1 cellular context compared by ENCODE assay signal in the genomic region with DNA sequence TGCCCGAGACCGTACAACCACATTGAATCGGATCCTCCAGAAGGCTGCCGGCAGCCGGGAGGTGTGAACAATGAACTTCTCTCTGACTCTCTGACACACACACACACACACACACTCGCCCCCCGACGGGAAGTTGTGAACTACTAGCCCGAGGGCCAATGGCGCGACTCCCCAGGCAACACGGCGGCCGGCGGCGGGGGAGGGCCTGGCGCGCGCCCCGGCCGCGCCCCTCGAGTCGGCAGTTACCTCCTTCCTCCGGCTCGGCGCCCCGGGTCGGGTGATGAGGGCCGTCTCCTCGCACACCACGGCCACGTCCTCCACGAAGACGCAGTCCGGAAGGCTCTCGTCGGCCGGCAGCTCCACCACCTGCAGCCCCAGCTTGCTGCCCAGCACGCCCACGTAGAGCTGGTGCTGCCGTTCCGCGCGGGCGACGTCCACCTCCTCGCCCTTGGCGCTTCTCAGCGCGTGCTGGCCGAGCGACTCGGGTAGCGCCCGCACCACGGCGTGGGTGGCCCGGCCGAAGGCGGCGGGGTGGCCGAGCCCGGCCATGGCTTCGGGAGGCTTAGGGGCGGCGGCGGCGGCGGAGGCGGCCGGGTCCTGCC.
TF ChIP-seq lines count a peak whose summit lies in the region.

No MANE protein-coding gene starts in this region.

TF ChIP-seq in HEK293, 187 proteins besides CTCF, POLR2A, EP300 and RAD21 (continued from another document):
- TF ChIP-seq WT1 (tag by site-specific recombination; IDR thresholded peaks at IDR 0.05): no peak
- no peak for TF ChIP-seq ZBTB17 (tag by site-specific recombination; IDR thresholded peaks at IDR 0.05)
- TF ChIP-seq ZNF391 (tag by site-specific recombination; IDR thresholded peaks at IDR 0.05; ENCODE audit: borderline replicate concordance, low read depth): no peak
- no peak for TF ChIP-seq ZNF366 (tag by site-specific recombination; conservative IDR thresholded peaks at IDR 0.05)
- TF ChIP-seq ZNF292 (tag by site-specific recombination; IDR thresholded peaks at IDR 0.05; ENCODE audit: borderline replicate concordance, low read depth): no peak
- TF ChIP-seq SP2 (tag by site-specific recombination; IDR thresholded peaks at IDR 0.05): no peak
- TF ChIP-seq RBAK (tag by site-specific recombination; IDR thresholded peaks at IDR 0.05): no peak
- no peak for TF ChIP-seq ZNF791 (tag by site-specific recombination; IDR thresholded peaks at IDR 0.05)
- TF ChIP-seq ZNF571 (tag by site-specific recombination; IDR thresholded peaks at IDR 0.05): no peak
- peak; percentile 86 for TF ChIP-seq EGR2 (tag by site-specific recombination; IDR thresholded peaks at IDR 0.05; ENCODE audit: low read depth)
- TF ChIP-seq, protein P1, sequence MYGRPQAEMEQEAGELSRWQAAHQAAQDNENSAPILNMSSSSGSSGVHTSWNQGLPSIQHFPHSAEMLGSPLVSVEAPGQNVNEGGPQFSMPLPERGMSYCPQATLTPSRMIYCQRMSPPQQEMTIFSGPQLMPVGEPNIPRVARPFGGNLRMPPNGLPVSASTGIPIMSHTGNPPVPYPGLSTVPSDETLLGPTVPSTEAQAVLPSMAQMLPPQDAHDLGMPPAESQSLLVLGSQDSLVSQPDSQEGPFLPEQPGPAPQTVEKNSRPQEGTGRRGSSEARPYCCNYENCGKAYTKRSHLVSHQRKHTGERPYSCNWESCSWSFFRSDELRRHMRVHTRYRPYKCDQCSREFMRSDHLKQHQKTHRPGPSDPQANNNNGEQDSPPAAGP (tag by site-specific recombination; IDR thresholded peaks at IDR 0.05): no peak
- TF ChIP-seq, protein P2, sequence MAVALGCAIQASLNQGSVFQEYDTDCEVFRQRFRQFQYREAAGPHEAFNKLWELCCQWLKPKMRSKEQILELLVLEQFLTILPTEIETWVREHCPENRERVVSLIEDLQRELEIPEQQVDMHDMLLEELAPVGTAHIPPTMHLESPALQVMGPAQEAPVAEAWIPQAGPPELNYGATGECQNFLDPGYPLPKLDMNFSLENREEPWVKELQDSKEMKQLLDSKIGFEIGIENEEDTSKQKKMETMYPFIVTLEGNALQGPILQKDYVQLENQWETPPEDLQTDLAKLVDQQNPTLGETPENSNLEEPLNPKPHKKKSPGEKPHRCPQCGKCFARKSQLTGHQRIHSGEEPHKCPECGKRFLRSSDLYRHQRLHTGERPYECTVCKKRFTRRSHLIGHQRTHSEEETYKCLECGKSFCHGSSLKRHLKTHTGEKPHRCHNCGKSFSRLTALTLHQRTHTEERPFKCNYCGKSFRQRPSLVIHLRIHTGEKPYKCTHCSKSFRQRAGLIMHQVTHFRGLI (tag by site-specific recombination; IDR thresholded peaks at IDR 0.05): no peak; the same call in none of the 2 replicates
- peak; percentile 54 for TF ChIP-seq ZIC2 (tag by site-specific recombination; IDR thresholded peaks at IDR 0.05)
- TF ChIP-seq, protein P3, sequence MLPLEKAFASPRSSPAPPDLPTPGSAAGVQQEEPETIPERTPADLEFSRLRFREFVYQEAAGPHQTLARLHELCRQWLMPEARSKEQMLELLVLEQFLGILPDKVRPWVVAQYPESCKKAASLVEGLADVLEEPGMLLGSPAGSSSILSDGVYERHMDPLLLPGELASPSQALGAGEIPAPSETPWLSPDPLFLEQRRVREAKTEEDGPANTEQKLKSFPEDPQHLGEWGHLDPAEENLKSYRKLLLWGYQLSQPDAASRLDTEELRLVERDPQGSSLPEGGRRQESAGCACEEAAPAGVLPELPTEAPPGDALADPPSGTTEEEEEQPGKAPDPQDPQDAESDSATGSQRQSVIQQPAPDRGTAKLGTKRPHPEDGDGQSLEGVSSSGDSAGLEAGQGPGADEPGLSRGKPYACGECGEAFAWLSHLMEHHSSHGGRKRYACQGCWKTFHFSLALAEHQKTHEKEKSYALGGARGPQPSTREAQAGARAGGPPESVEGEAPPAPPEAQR (tag by site-specific recombination; IDR thresholded peaks at IDR 0.05): no peak
- TF ChIP-seq ZNF423 (tag by site-specific recombination; IDR thresholded peaks at IDR 0.05): no peak
- TF ChIP-seq TCF7L2 (IDR thresholded peaks at IDR 0.05; ENCODE audit: borderline replicate concordance, low read depth, low read length): no peak
- no peak for TF ChIP-seq ZNF707 (tag by site-specific recombination; IDR thresholded peaks at IDR 0.05)
- peak; percentile 41; the same call in 1 of the 2 replicates for TF ChIP-seq ZNF777 (tag by site-specific recombination; IDR thresholded peaks at IDR 0.05; ENCODE audit: borderline replicate concordance)
- TF ChIP-seq ZNF658 (tag by site-specific recombination; IDR thresholded peaks at IDR 0.05): no peak
- TF ChIP-seq, protein P4, sequence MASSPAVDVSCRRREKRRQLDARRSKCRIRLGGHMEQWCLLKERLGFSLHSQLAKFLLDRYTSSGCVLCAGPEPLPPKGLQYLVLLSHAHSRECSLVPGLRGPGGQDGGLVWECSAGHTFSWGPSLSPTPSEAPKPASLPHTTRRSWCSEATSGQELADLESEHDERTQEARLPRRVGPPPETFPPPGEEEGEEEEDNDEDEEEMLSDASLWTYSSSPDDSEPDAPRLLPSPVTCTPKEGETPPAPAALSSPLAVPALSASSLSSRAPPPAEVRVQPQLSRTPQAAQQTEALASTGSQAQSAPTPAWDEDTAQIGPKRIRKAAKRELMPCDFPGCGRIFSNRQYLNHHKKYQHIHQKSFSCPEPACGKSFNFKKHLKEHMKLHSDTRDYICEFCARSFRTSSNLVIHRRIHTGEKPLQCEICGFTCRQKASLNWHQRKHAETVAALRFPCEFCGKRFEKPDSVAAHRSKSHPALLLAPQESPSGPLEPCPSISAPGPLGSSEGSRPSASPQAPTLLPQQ (tag by site-specific recombination; IDR thresholded peaks at IDR 0.05): peak; percentile 18; the same call in 1 of the 2 replicates
- no peak for TF ChIP-seq ZNF140 (tag by site-specific recombination; IDR thresholded peaks at IDR 0.05)
- TF ChIP-seq, protein P5, sequence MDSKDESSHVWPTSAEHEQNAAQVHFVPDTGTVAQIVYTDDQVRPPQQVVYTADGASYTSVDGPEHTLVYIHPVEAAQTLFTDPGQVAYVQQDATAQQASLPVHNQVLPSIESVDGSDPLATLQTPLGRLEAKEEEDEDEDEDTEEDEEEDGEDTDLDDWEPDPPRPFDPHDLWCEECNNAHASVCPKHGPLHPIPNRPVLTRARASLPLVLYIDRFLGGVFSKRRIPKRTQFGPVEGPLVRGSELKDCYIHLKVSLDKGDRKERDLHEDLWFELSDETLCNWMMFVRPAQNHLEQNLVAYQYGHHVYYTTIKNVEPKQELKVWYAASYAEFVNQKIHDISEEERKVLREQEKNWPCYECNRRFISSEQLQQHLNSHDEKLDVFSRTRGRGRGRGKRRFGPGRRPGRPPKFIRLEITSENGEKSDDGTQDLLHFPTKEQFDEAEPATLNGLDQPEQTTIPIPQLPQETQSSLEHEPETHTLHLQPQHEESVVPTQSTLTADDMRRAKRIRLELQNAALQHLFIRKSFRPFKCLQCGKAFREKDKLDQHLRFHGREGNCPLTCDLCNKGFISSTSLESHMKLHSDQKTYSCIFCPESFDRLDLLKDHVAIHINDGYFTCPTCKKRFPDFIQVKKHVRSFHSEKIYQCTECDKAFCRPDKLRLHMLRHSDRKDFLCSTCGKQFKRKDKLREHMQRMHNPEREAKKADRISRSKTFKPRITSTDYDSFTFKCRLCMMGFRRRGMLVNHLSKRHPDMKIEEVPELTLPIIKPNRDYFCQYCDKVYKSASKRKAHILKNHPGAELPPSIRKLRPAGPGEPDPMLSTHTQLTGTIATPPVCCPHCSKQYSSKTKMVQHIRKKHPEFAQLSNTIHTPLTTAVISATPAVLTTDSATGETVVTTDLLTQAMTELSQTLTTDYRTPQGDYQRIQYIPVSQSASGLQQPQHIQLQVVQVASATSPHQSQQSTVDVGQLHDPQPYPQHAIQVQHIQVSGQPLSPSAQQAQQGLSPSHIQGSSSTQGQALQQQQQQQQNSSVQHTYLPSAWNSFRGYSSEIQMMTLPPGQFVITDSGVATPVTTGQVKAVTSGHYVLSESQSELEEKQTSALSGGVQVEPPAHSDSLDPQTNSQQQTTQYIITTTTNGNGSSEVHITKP (tag by site-specific recombination; IDR thresholded peaks at IDR 0.05): peak; percentile 49; the same call in 1 of the 2 replicates
- TF ChIP-seq, protein P6, sequence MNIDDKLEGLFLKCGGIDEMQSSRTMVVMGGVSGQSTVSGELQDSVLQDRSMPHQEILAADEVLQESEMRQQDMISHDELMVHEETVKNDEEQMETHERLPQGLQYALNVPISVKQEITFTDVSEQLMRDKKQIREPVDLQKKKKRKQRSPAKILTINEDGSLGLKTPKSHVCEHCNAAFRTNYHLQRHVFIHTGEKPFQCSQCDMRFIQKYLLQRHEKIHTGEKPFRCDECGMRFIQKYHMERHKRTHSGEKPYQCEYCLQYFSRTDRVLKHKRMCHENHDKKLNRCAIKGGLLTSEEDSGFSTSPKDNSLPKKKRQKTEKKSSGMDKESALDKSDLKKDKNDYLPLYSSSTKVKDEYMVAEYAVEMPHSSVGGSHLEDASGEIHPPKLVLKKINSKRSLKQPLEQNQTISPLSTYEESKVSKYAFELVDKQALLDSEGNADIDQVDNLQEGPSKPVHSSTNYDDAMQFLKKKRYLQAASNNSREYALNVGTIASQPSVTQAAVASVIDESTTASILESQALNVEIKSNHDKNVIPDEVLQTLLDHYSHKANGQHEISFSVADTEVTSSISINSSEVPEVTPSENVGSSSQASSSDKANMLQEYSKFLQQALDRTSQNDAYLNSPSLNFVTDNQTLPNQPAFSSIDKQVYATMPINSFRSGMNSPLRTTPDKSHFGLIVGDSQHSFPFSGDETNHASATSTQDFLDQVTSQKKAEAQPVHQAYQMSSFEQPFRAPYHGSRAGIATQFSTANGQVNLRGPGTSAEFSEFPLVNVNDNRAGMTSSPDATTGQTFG (tag by site-specific recombination; IDR thresholded peaks at IDR 0.05; ENCODE audit: borderline replicate concordance): no peak
- TF ChIP-seq GLI4 (tag by site-specific recombination; IDR thresholded peaks at IDR 0.05): no peak
- TF ChIP-seq ZXDB (tag by site-specific recombination; IDR thresholded peaks at IDR 0.05): peak; percentile 43; the same call in 1 of the 2 replicates
- TF ChIP-seq ZNF121 (tag by site-specific recombination; IDR thresholded peaks at IDR 0.05): no peak
- TF ChIP-seq ZNF184 (tag by site-specific recombination; IDR thresholded peaks at IDR 0.05): no peak
